Comparison of ENCODE assay signal across 1 cellular context in the genomic region with DNA sequence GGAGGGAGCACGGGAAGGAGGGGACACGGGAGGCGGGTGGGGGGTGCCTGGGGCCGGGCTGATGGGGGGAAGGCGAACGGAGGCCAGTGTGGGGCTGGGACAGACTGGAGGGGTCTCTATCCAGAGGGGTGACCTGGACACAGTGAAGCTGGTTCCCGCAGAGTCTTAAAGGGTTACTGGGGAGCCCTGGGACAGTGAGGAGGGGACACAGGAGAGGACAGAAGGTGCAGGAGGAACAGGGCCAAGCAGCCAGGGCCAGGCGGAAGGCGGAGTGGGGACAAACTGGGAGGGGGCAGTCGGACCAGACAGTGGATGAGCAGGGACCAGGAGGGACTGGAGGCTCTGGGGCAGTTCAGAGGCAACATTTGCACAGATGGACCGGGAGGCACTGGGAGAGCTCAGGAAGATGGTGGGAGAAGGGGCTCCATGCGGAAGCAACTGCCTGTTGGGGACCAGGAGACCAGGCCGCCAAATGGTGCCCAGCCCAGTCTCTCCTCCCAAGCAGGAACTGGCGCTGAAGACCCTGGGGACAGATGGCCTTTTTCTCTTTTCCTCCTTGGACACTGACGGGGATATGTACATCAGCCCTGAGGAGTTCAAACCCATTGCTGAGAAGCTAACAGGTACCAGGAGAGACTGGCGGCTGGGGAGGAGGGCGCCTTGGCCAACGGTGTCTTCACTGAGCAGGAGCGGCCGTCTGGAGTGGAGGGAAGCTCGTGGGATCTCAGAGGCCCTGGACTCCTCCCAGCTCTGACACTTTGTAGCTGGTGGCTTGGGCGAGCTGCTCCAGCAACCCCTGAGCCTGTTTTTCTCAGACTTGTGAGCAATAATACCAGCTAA.
TF ChIP-seq lines count a peak whose summit lies in the region.

No MANE protein-coding gene starts in this region.

TF ChIP-seq in SK-N-SH, 30 proteins besides CTCF, POLR2A, EP300 and RAD21 (continued from another document):
- TF ChIP-seq PBX3 (IDR thresholded peaks at IDR 0.05) = no peak
- TF ChIP-seq POLR2AphosphoS5 (IDR thresholded peaks at IDR 0.05; ENCODE audit: low read depth, low read length) = no peak
- no peak for TF ChIP-seq FOXJ3 (CRISPR knock-in tag; IDR thresholded peaks at IDR 0.05)
- no peak for TF ChIP-seq MEF2A (IDR thresholded peaks at IDR 0.05; ENCODE audit: borderline replicate concordance, low read depth)
- no peak for TF ChIP-seq ELF1 (IDR thresholded peaks at IDR 0.05)
- no peak for TF ChIP-seq MXI1 (IDR thresholded peaks at IDR 0.05; ENCODE audit: low read depth, low read length)
- TF ChIP-seq SMC3 (IDR thresholded peaks at IDR 0.05; ENCODE audit: low read depth, low read length) = no peak
- no peak for TF ChIP-seq NFIC (IDR thresholded peaks at IDR 0.05; ENCODE audit: borderline replicate concordance)
- TF ChIP-seq, protein P1, sequence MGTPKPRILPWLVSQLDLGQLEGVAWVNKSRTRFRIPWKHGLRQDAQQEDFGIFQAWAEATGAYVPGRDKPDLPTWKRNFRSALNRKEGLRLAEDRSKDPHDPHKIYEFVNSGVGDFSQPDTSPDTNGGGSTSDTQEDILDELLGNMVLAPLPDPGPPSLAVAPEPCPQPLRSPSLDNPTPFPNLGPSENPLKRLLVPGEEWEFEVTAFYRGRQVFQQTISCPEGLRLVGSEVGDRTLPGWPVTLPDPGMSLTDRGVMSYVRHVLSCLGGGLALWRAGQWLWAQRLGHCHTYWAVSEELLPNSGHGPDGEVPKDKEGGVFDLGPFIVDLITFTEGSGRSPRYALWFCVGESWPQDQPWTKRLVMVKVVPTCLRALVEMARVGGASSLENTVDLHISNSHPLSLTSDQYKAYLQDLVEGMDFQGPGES (IDR thresholded peaks at IDR 0.05; ENCODE audit: low read depth, low read length) = no peak
- TF ChIP-seq FOSL2 (IDR thresholded peaks at IDR 0.05; ENCODE audit: borderline replicate concordance, low read depth) = no peak
- no peak for TF ChIP-seq RFX5 (IDR thresholded peaks at IDR 0.05; ENCODE audit: low read length)
TF ChIP-seq in SK-N-SH: peak in this region for 0.
